In the genomic region with DNA sequence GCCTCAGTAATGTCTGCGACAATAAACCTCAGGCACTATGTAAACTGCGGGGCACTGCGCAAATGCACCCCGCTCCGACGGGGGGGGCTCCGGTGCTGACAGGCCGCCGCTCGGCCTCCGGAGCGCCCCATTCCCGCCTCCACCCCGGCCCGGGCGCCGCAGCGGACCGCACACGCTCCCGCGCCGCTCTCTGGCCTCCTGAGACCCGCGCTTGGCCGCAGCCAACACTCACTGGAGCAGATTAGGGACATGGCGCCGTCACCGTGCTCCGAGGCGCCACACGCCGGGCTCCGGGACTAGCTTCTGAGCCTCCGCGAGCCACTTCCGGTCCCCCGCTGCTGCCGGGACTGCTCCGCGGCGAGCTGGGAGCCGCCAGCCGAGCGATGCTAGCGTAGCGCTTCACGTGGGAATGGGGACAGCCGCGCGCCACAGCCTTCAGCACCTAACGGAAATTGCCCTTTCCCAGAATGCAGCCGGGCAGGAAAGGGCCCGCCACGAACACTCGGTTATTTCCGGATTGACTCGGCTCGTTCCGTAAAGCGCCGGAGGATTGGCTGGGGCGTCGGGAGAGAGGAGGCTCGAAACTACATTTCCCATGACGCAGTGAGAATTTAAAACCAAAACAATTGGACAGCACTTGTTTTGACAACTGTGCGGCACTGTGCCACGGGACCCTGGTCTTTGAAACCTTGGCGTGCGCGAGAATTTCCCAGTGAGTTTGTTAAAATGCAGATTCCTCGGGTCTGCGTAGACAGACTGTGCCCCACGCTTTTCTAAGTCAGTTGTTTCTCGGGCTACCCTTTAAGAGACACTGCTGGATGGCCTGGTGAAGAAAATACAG, we compare ENCODE assay signal across 7 cellular contexts. TPM values are rescaled to one million over a fixed set of nuclear protein-coding genes. Genes with fewer than 3 reads are reported as not detected.
DNase-seq lines count a peak whose midpoint lies in the region; ATAC-seq, FAIRE-seq and TF ChIP-seq lines count a peak whose summit lies in the region.

TSS of gene PRPF19 (minus strand) at position 454 of the 841 bp plus-strand sequence. CDS start at position 251, 203 bp downstream.

- peak within 1 kb of the TSS; percentile 94 for H3K9ac ChIP-seq in astrocyte (ENCODE audit: low read length)

- H3K36me3 ChIP-seq in astrocyte (ENCODE audit: insufficient read depth, low read length) = peaks cover 13% of the 10 kb centered on the region

- peak within 1 kb of the TSS; percentile 75 for H2AFZ ChIP-seq in astrocyte (ENCODE audit: low read depth, low read length)

- peaks cover 2% of the 10 kb centered on the region for H3K27me3 ChIP-seq in astrocyte (ENCODE audit: insufficient read depth, low read length)

- peak within 1 kb of the TSS; percentile 92 for H3K4me3 Mint-ChIP-seq in astrocyte (ENCODE audit: unreplicated experiment)

- peaks cover 45% of the 10 kb centered on the region for H4K20me1 ChIP-seq in astrocyte (ENCODE audit: insufficient read depth, low read length)

- H3K27ac ChIP-seq in astrocyte (ENCODE audit: low read depth, low read length) = peak within 1 kb of the TSS; percentile 86

- peaks cover 12% of the 10 kb centered on the region for H3K4me1 Mint-ChIP-seq in astrocyte (ENCODE audit: low read depth, unreplicated experiment)

- peaks cover 7% of the 10 kb centered on the region for H3K9me3 Mint-ChIP-seq in astrocyte (ENCODE audit: unreplicated experiment)

- FAIRE-seq in astrocyte (lab: Jason Lieb, UNC) = no peak

- H3K79me2 ChIP-seq in astrocyte (ENCODE audit: insufficient read depth, low read length) = peaks cover 38% of the 10 kb centered on the region

- peak within 1 kb of the TSS; percentile 84 for H3K27ac Mint-ChIP-seq in astrocyte (ENCODE audit: unreplicated experiment)

- peak within 1 kb of the TSS; percentile 86 for H3K4me3 ChIP-seq in astrocyte (ENCODE audit: insufficient read depth, low read depth, low read length)

- peak within 1 kb of the TSS; percentile 95 for H3K4me2 ChIP-seq in astrocyte (ENCODE audit: low read length)

- DNase-seq in NCI-H2029 (lab: John Stamatoyannopoulos, UW) = peak; percentile 97
- DNase-seq in T-helper 22 cell (ENCODE audit: low read depth) = peak; percentile 96
- DNase-seq in astrocyte (ENCODE audit: low read depth) = peak; percentile 85
- DNase-seq in hepatic stellate cell (ENCODE audit: low spot score) = peak; percentile 94
- DNase-seq in retina = peak; percentile 98

- no peaks in the 10 kb centered on the region for H3K36me3 Mint-ChIP-seq in astrocyte (ENCODE audit: low read depth, unreplicated experiment)

- ATAC-seq in GM18502 (IDR thresholded peaks at IDR 0.05; ENCODE audit: poor library complexity, unreplicated experiment) (peak; percentile 77), HG02973 (IDR thresholded peaks at IDR 0.05; ENCODE audit: unreplicated experiment) (peak; percentile 61)

- H3K27me3 Mint-ChIP-seq in astrocyte (ENCODE audit: low read depth, unreplicated experiment) = peaks cover 32% of the 10 kb centered on the region

- TF ChIP-seq CTCF in astrocyte (IDR thresholded peaks at IDR 0.05; ENCODE audit: insufficient read depth, low read depth, low read length) = no peak

- peaks cover 8% of the 10 kb centered on the region for H3K4me1 ChIP-seq in astrocyte (ENCODE audit: insufficient read depth, low read length)

- no peaks in the 10 kb centered on the region for H3K9me3 ChIP-seq in astrocyte (ENCODE audit: insufficient read depth, low read depth, low read length)

RNA-seq across cellular contexts. Expression of gene PRPF19, which starts in this region (rescaled TPM):
- 58.4 and 61.9 TPM in 2 replicates for total RNA-seq in astrocyte

Comparison
In these comparisons a context has a peak if more than half of its experiments do, and no peak if none do; other contexts are left out.
1. Peak in every context shown above with its lines: DNase-seq, ATAC-seq, H3K4me3 ChIP-seq and H3K27ac ChIP-seq.